7 cellular contexts compared by ENCODE assay signal in genomic region chr3:169218314-169218983, GRCh38.
DNase-seq lines count a peak whose midpoint lies in the region; ATAC-seq and TF ChIP-seq lines count a peak whose summit lies in the region.

No MANE protein-coding gene starts in this region.

- H3K27ac Mint-ChIP-seq in endothelial cell (ENCODE audit: unreplicated experiment) (peak overlapping the region; percentile 96), nephron progenitor cell (no peak overlapping the region)
- H3K27ac Mint-ChIP-seq in activated naive CD8-positive, alpha-beta T cell treated with anti-CD3 and anti-CD28 coated beads for 36 hours: no peak overlapping the region

- H3K4me3 Mint-ChIP-seq in endothelial cell (ENCODE audit: unreplicated experiment) (peak overlapping the region; percentile 47), nephron progenitor cell (no peak overlapping the region)
- no peak overlapping the region for H3K4me3 Mint-ChIP-seq in activated naive CD8-positive, alpha-beta T cell treated with anti-CD3 and anti-CD28 coated beads for 36 hours

- no peak for ATAC-seq in GM21367 (IDR thresholded peaks at IDR 0.05; ENCODE audit: unreplicated experiment)

- H3K27me3 Mint-ChIP-seq in endothelial cell (ENCODE audit: unreplicated experiment) (no peaks in the 10 kb centered on the region), nephron progenitor cell (ENCODE audit: low read depth, poor library complexity) (peaks cover 2% of the 10 kb centered on the region)
- H3K27me3 Mint-ChIP-seq in activated naive CD8-positive, alpha-beta T cell treated with anti-CD3 and anti-CD28 coated beads for 36 hours: peaks cover 4% of the 10 kb centered on the region

- DNase-seq in H4 (ENCODE audit: low spot score) (peak; percentile 94), NCI-H526 (lab: John Stamatoyannopoulos, UW) (peak; percentile 36 to 63), endothelial cell (ENCODE audit: low spot score) (peak; percentile 70), nephron progenitor cell (peak; percentile 40), NOMO-1 treated with dmso at 0.1 percent for 144 hours (lab: John Stamatoyannopoulos, UW; ENCODE audit: unreplicated experiment) (no peak)
- DNase-seq in activated naive CD8-positive, alpha-beta T cell treated with anti-CD3 and anti-CD28 coated beads for 36 hours: no peak

- TF ChIP-seq CTCF in endothelial cell (IDR thresholded peaks at IDR 0.05; ENCODE audit: unreplicated experiment): peak; percentile 54
- peak; percentile 62 for TF ChIP-seq CTCF in nephron progenitor cell (IDR thresholded peaks at IDR 0.05)

- no peaks in the 10 kb centered on the region for H3K9me3 Mint-ChIP-seq in endothelial cell (ENCODE audit: unreplicated experiment)
- no peaks in the 10 kb centered on the region for H3K9me3 Mint-ChIP-seq in nephron progenitor cell
- no peaks in the 10 kb centered on the region for H3K9me3 Mint-ChIP-seq in activated naive CD8-positive, alpha-beta T cell treated with anti-CD3 and anti-CD28 coated beads for 36 hours

- H3K36me3 Mint-ChIP-seq in endothelial cell (ENCODE audit: low read depth, unreplicated experiment): no peaks in the 10 kb centered on the region
- H3K36me3 Mint-ChIP-seq in nephron progenitor cell (ENCODE audit: low read depth): no peaks in the 10 kb centered on the region
- H3K36me3 Mint-ChIP-seq in activated naive CD8-positive, alpha-beta T cell treated with anti-CD3 and anti-CD28 coated beads for 36 hours: no peaks in the 10 kb centered on the region

- peaks cover 45% of the 10 kb centered on the region for H3K4me1 Mint-ChIP-seq in endothelial cell (ENCODE audit: unreplicated experiment)
- H3K4me1 Mint-ChIP-seq in nephron progenitor cell: peaks cover 36% of the 10 kb centered on the region
- H3K4me1 Mint-ChIP-seq in activated naive CD8-positive, alpha-beta T cell treated with anti-CD3 and anti-CD28 coated beads for 36 hours: no peaks in the 10 kb centered on the region

Comparison
In these comparisons a context has a peak if more than half of its experiments do, and no peak if none do; other contexts are left out.
1. DNase-seq: peak in H4 (single experiment), NCI-H526 (2 of 2), endothelial cell (single experiment) and nephron progenitor cell (single experiment); none in NOMO-1 treated with dmso at 0.1 percent for 144 hours (single experiment) and activated naive CD8-positive, alpha-beta T cell treated with anti-CD3 and anti-CD28 coated beads for 36 hours (single experiment).